ENCODE assay signal across 1 cellular context in the genomic region with DNA sequence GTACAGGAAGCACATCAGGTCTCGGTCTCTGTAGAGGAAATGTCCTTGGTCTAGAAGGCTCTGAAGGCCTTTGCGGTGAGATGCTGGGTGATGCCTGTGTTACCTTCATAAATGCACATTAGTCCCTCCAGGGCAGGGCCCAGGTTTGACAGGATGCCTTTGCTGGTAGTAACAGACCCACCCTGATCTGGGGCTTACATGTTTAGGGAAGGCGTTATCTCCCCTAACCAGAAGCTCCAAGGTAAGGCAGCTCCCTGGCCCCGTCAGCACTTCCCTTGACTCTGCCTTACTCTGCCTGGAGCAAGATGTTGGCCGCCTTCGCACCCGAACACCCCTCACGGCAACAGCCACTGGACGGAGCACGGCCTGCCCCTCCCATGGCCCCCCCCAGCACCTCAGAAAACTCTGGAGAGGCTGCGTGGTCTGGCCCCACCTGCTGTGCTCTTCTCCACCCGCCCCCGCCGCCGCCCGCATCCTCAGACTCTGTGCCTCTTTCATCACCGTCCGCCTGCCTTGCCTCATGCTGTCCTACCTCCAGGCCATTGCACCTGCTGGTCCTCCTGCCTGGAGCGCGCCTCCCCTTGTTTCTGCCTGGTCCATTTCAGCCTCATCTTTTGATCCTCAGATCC.
TF ChIP-seq lines count a peak whose summit lies in the region.

No MANE protein-coding gene starts in this region.

TF ChIP-seq in K562, 482 proteins besides CTCF, POLR2A, EP300 and RAD21 (continued from another document and continues in another):
- no peak for TF ChIP-seq E2F1 (CRISPR knock-in tag; IDR thresholded peaks at IDR 0.05)
- TF ChIP-seq USF2 (CRISPR knock-in tag; IDR thresholded peaks at IDR 0.05) = no peak
- no peak for TF ChIP-seq SNAPC5 (CRISPR knock-in tag; IDR thresholded peaks at IDR 0.05)
- TF ChIP-seq KAT8 (IDR thresholded peaks at IDR 0.05; ENCODE audit: low read depth) = no peak
- TF ChIP-seq VEZF1 (CRISPR knock-in tag; IDR thresholded peaks at IDR 0.05) = peak; percentile 54
- TF ChIP-seq TARDBP (IDR thresholded peaks at IDR 0.05) = no peak
- TF ChIP-seq, protein P1, sequence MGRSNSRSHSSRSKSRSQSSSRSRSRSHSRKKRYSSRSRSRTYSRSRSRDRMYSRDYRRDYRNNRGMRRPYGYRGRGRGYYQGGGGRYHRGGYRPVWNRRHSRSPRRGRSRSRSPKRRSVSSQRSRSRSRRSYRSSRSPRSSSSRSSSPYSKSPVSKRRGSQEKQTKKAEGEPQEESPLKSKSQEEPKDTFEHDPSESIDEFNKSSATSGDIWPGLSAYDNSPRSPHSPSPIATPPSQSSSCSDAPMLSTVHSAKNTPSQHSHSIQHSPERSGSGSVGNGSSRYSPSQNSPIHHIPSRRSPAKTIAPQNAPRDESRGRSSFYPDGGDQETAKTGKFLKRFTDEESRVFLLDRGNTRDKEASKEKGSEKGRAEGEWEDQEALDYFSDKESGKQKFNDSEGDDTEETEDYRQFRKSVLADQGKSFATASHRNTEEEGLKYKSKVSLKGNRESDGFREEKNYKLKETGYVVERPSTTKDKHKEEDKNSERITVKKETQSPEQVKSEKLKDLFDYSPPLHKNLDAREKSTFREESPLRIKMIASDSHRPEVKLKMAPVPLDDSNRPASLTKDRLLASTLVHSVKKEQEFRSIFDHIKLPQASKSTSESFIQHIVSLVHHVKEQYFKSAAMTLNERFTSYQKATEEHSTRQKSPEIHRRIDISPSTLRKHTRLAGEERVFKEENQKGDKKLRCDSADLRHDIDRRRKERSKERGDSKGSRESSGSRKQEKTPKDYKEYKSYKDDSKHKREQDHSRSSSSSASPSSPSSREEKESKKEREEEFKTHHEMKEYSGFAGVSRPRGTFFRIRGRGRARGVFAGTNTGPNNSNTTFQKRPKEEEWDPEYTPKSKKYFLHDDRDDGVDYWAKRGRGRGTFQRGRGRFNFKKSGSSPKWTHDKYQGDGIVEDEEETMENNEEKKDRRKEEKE (IDR thresholded peaks at IDR 0.05; ENCODE audit: borderline replicate concordance in 1 of 2, control insufficient read depth in 1 of 2, low read depth in 2 of 2, low read length in 1 of 2) = no peak
- no peak for TF ChIP-seq TBP (optimal IDR thresholded peaks at IDR 0.05; ENCODE audit: low read depth, low read length)
- no peak for TF ChIP-seq SREBF2 (CRISPR knock-in tag; IDR thresholded peaks at IDR 0.05)
- no peak for TF ChIP-seq PHF20 (IDR thresholded peaks at IDR 0.05; ENCODE audit: partially characterized antibody)
- TF ChIP-seq ZNF561 (CRISPR knock-in tag; conservative IDR thresholded peaks at IDR 0.05) = no peak
- no peak for TF ChIP-seq CBX3 (IDR thresholded peaks at IDR 0.05; ENCODE audit: borderline replicate concordance in 1 of 2, low read length in 2 of 2)
- no peak; the same call in 1 of the 2 replicates for TF ChIP-seq FOSL1 (tag; conservative IDR thresholded peaks at IDR 0.05)
- no peak for TF ChIP-seq HMG20B (CRISPR knock-in tag; IDR thresholded peaks at IDR 0.05)
- no peak for TF ChIP-seq CBFB (CRISPR knock-in tag; IDR thresholded peaks at IDR 0.05)
- TF ChIP-seq FOXJ3 (CRISPR knock-in tag; IDR thresholded peaks at IDR 0.05) = no peak
- no peak for TF ChIP-seq SAP30 (IDR thresholded peaks at IDR 0.05; ENCODE audit: borderline replicate concordance, insufficient read depth, low read depth, low read length, poor library complexity, severe bottlenecking)
- no peak for TF ChIP-seq ZFP1 (CRISPR knock-in tag; IDR thresholded peaks at IDR 0.05)
- TF ChIP-seq ASH1L (IDR thresholded peaks at IDR 0.05; ENCODE audit: borderline replicate concordance, low read depth, partially characterized antibody) = no peak
- TF ChIP-seq SPI1 (IDR thresholded peaks at IDR 0.05; ENCODE audit: borderline replicate concordance, low read depth, low read length) = peak; percentile 62
- TF ChIP-seq ETS2 (tag; IDR thresholded peaks at IDR 0.05; ENCODE audit: borderline replicate concordance, poor library complexity, severe bottlenecking) = no peak
- no peak for TF ChIP-seq NR0B1 (IDR thresholded peaks at IDR 0.05; ENCODE audit: partially characterized antibody)
- peak; percentile 47; the same call in 1 of the 2 replicates for TF ChIP-seq KLF16 (IDR thresholded peaks at IDR 0.05)
- TF ChIP-seq, protein P2, sequence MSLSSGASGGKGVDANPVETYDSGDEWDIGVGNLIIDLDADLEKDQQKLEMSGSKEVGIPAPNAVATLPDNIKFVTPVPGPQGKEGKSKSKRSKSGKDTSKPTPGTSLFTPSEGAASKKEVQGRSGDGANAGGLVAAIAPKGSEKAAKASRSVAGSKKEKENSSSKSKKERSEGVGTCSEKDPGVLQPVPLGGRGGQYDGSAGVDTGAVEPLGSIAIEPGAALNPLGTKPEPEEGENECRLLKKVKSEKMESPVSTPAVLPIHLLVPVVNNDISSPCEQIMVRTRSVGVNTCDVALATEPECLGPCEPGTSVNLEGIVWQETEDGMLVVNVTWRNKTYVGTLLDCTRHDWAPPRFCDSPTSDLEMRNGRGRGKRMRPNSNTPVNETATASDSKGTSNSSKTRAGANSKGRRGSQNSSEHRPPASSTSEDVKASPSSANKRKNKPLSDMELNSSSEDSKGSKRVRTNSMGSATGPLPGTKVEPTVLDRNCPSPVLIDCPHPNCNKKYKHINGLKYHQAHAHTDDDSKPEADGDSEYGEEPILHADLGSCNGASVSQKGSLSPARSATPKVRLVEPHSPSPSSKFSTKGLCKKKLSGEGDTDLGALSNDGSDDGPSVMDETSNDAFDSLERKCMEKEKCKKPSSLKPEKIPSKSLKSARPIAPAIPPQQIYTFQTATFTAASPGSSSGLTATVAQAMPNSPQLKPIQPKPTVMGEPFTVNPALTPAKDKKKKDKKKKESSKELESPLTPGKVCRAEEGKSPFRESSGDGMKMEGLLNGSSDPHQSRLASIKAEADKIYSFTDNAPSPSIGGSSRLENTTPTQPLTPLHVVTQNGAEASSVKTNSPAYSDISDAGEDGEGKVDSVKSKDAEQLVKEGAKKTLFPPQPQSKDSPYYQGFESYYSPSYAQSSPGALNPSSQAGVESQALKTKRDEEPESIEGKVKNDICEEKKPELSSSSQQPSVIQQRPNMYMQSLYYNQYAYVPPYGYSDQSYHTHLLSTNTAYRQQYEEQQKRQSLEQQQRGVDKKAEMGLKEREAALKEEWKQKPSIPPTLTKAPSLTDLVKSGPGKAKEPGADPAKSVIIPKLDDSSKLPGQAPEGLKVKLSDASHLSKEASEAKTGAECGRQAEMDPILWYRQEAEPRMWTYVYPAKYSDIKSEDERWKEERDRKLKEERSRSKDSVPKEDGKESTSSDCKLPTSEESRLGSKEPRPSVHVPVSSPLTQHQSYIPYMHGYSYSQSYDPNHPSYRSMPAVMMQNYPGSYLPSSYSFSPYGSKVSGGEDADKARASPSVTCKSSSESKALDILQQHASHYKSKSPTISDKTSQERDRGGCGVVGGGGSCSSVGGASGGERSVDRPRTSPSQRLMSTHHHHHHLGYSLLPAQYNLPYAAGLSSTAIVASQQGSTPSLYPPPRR (CRISPR knock-in tag; IDR thresholded peaks at IDR 0.05; ENCODE audit: borderline replicate concordance) = no peak
- no peak for TF ChIP-seq ERF (CRISPR knock-in tag; IDR thresholded peaks at IDR 0.05)
- TF ChIP-seq, protein P3, sequence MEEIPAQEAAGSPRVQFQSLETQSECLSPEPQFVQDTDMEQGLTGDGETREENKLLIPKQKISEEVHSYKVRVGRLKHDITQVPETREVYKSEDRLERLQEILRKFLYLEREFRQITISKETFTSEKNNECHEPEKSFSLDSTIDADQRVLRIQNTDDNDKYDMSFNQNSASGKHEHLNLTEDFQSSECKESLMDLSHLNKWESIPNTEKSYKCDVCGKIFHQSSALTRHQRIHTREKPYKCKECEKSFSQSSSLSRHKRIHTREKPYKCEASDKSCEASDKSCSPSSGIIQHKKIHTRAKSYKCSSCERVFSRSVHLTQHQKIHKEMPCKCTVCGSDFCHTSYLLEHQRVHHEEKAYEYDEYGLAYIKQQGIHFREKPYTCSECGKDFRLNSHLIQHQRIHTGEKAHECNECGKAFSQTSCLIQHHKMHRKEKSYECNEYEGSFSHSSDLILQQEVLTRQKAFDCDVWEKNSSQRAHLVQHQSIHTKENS (CRISPR knock-in tag; IDR thresholded peaks at IDR 0.05) = no peak
- no peak for TF ChIP-seq NR2C2 (CRISPR knock-in tag; IDR thresholded peaks at IDR 0.05)
- no peak for TF ChIP-seq NR2C2 (tag; IDR thresholded peaks at IDR 0.05)
- no peak for TF ChIP-seq MCM7 (IDR thresholded peaks at IDR 0.05)
- TF ChIP-seq ZFP36 (IDR thresholded peaks at IDR 0.05; ENCODE audit: low read depth, low read length, partially characterized antibody) = peak; percentile 13
- no peak for TF ChIP-seq EWSR1 (IDR thresholded peaks at IDR 0.05; ENCODE audit: borderline replicate concordance, low read depth, partially characterized antibody)
- TF ChIP-seq HDAC1 (IDR thresholded peaks at IDR 0.05) = peak in 1 of 2 experiments; percentile 39; a peak in 1 of 4 replicates
- TF ChIP-seq GMEB1 (CRISPR knock-in tag; IDR thresholded peaks at IDR 0.05) = no peak
- no peak for TF ChIP-seq NFYB (IDR thresholded peaks at IDR 0.05; ENCODE audit: extremely low read depth, insufficient read length)
- TF ChIP-seq SNIP1 (IDR thresholded peaks at IDR 0.05; ENCODE audit: low read depth) = no peak
- TF ChIP-seq, protein P4, sequence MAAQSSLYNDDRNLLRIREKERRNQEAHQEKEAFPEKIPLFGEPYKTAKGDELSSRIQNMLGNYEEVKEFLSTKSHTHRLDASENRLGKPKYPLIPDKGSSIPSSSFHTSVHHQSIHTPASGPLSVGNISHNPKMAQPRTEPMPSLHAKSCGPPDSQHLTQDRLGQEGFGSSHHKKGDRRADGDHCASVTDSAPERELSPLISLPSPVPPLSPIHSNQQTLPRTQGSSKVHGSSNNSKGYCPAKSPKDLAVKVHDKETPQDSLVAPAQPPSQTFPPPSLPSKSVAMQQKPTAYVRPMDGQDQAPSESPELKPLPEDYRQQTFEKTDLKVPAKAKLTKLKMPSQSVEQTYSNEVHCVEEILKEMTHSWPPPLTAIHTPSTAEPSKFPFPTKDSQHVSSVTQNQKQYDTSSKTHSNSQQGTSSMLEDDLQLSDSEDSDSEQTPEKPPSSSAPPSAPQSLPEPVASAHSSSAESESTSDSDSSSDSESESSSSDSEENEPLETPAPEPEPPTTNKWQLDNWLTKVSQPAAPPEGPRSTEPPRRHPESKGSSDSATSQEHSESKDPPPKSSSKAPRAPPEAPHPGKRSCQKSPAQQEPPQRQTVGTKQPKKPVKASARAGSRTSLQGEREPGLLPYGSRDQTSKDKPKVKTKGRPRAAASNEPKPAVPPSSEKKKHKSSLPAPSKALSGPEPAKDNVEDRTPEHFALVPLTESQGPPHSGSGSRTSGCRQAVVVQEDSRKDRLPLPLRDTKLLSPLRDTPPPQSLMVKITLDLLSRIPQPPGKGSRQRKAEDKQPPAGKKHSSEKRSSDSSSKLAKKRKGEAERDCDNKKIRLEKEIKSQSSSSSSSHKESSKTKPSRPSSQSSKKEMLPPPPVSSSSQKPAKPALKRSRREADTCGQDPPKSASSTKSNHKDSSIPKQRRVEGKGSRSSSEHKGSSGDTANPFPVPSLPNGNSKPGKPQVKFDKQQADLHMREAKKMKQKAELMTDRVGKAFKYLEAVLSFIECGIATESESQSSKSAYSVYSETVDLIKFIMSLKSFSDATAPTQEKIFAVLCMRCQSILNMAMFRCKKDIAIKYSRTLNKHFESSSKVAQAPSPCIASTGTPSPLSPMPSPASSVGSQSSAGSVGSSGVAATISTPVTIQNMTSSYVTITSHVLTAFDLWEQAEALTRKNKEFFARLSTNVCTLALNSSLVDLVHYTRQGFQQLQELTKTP (IDR thresholded peaks at IDR 0.05; ENCODE audit: low read depth in 1 of 2, partially characterized antibody in 2 of 2) = no peak
- no peak for TF ChIP-seq BRCA1 (IDR thresholded peaks at IDR 0.05)
- no peak for TF ChIP-seq BRCA1 (CRISPR knock-in tag; IDR thresholded peaks at IDR 0.05)
